11 cellular contexts compared by ENCODE assay signal in the genomic region with DNA sequence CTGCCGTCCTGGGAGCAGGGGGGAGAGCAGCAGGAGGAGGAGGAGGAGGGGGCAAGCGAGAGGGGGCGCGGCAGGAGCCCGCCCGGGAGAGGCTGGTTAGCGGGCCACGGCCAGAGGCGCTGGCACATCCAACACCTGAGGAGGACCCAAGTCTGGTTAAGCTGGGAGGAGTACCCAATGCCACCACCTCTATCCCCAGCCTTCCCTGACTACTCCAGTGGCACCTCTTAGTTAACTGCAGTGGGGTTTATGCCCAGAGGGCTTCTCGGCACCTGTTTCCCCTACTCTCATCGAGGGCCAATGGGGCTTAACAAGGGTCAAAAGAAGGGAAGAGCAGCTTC. TPM values are rescaled to one million over a fixed set of nuclear protein-coding genes. Genes with fewer than 3 reads are reported as not detected.
A peak's percentile ranks its signal among the peaks of the same experiment; 100 is the strongest.
DNase-seq lines count a peak whose midpoint lies in the region; ATAC-seq and TF ChIP-seq lines count a peak whose summit lies in the region.
"Had no signal": no experiment of that assay in that cellular context is flagged by ENCODE, and none has a peak within 500 bp of the region (broad histone marks: within the 10 kb centered on the region; RNA-seq: fewer than 3 reads in every experiment).

No MANE protein-coding gene starts in this region.

- H3K4me3 ChIP-seq in CD8-positive, alpha-beta T cell (ENCODE audit: low read depth, low read length), result peak overlapping the region; percentile 42
- H3K4me3 ChIP-seq in HUES6 (ENCODE audit: low read depth, low read length), result peak overlapping the region; percentile 65
- peak overlapping the region; percentile 56 for H3K4me3 ChIP-seq in neural cell (ENCODE audit: low read length)
- H3K4me3 ChIP-seq in PC-3 (ENCODE audit: low read length), result no peak overlapping the region
- H3K4me3 ChIP-seq: SJSA1 had no signal

- H2AFZ ChIP-seq in neural cell (ENCODE audit: low read depth, low read length) (no peak overlapping the region), PC-3 (ENCODE audit: low read length) (no peak overlapping the region)

- ATAC-seq in CD8-positive, alpha-beta T cell, result no peak
- no peak for ATAC-seq in PC-3
- no peak for ATAC-seq in left colon

- peaks cover 46% of the 10 kb centered on the region for H3K4me1 ChIP-seq in CD8-positive, alpha-beta T cell (ENCODE audit: insufficient read depth, low read length)
- H3K4me1 ChIP-seq in HUES6 (ENCODE audit: control insufficient read depth, insufficient read depth, low read length) (peaks cover 20% of the 10 kb centered on the region), PC-3 (ENCODE audit: insufficient read depth, low read length) (peaks cover 4% of the 10 kb centered on the region; the same call in 1 of the 2 replicates)

- TF ChIP-seq RAD21 in neural cell (conservative IDR thresholded peaks at IDR 0.05), result no peak

- H3K27ac Mint-ChIP-seq in CD8-positive, alpha-beta T cell, result peak overlapping the region; percentile 22
- H3K27ac Mint-ChIP-seq in dendritic cell treated with granulocyte-macrophage colony-stimulating factor and Interleukin-4, amounts not matched to agents 40 ng/mL and 50 ng/mL, for 4 days, result no peak overlapping the region

- H3K9ac ChIP-seq in HUES6 (ENCODE audit: low read length) (peak overlapping the region; percentile 27), neural cell (ENCODE audit: low read length) (no peak overlapping the region), PC-3 (ENCODE audit: low read length) (no peak overlapping the region)

- H3K79me2 ChIP-seq in neural cell (replicated peaks; ENCODE audit: insufficient read depth, low read length), result no peaks in the 10 kb centered on the region
- no peaks in the 10 kb centered on the region for H3K79me2 ChIP-seq in PC-3 (ENCODE audit: low read length)

- H3K4me3 Mint-ChIP-seq in CD8-positive, alpha-beta T cell, result peak overlapping the region; percentile 76
- H3K4me3 Mint-ChIP-seq in dendritic cell treated with granulocyte-macrophage colony-stimulating factor and Interleukin-4, amounts not matched to agents 40 ng/mL and 50 ng/mL, for 4 days, result peak overlapping the region; percentile 66

- CTCF ChIA-PET in CD8-positive, alpha-beta T cell (lab: Charles Lee), result interaction anchor here (1.1 to 10.6 kb wide), 5 partner anchors 12 to 52 kb away, joined by 3 to 355 read pairs (median 179); a partner anchor contains a TSS
- CTCF ChIA-PET in PC-3 (lab: Charles Lee), result no interaction called here

- POLR2A ChIA-PET in CD8-positive, alpha-beta T cell (lab: Charles Lee), result interaction anchor here (0.8 to 9.5 kb wide), 5 partner anchors 10 to 72 kb away, joined by 3 to 73 read pairs (median 5); no protein-coding TSS in a partner anchor
- POLR2A ChIA-PET in PC-3 (lab: Charles Lee; ENCODE audit: unreplicated experiment), result no interaction called here

- H3K27me3 Mint-ChIP-seq in CD8-positive, alpha-beta T cell (ENCODE audit: low read depth), result no peaks in the 10 kb centered on the region
- peaks cover 62% of the 10 kb centered on the region for H3K27me3 Mint-ChIP-seq in dendritic cell treated with granulocyte-macrophage colony-stimulating factor and Interleukin-4, amounts not matched to agents 40 ng/mL and 50 ng/mL, for 4 days

- no peaks in the 10 kb centered on the region for H3K9me3 ChIP-seq in CD8-positive, alpha-beta T cell (ENCODE audit: low read length)
- no peaks in the 10 kb centered on the region for H3K9me3 ChIP-seq in HUES6 (ENCODE audit: control insufficient read depth, insufficient read depth, low read depth, low read length)
- no peaks in the 10 kb centered on the region for H3K9me3 ChIP-seq in neural cell (ENCODE audit: low read length)
- no peaks in the 10 kb centered on the region for H3K9me3 ChIP-seq in PC-3 (ENCODE audit: low read length)
- H3K9me3 ChIP-seq: ascending aorta, SJSA1 had no signal

- H3K4me1 Mint-ChIP-seq in CD8-positive, alpha-beta T cell (ENCODE audit: low read depth), result peaks cover 40% of the 10 kb centered on the region
- H3K4me1 Mint-ChIP-seq in dendritic cell treated with granulocyte-macrophage colony-stimulating factor and Interleukin-4, amounts not matched to agents 40 ng/mL and 50 ng/mL, for 4 days (ENCODE audit: low read depth), result peaks cover 53% of the 10 kb centered on the region

- no peak overlapping the region for H3K27ac ChIP-seq in CD8-positive, alpha-beta T cell (ENCODE audit: low read depth, low read length)
- no peak overlapping the region for H3K27ac ChIP-seq in HUES6 (ENCODE audit: low read depth, low read length)
- no peak overlapping the region for H3K27ac ChIP-seq in neural cell (ENCODE audit: low read length)
- H3K27ac ChIP-seq in PC-3 (ENCODE audit: low read length), result no peak overlapping the region
- H3K27ac ChIP-seq: ascending aorta, SJSA1 had no signal

- no peak for TF ChIP-seq EP300 in neural cell (conservative IDR thresholded peaks at IDR 0.05; ENCODE audit: poor library complexity, severe bottlenecking)

- no peaks in the 10 kb centered on the region for H3K9me2 ChIP-seq in neural cell (ENCODE audit: insufficient read depth, low read length)
- no peaks in the 10 kb centered on the region for H3K9me2 ChIP-seq in PC-3 (replicated peaks; ENCODE audit: low read length)

- DNase-seq in CD8-positive, alpha-beta T cell, result no peak
- DNase-seq in PC-3 (no peak), left colon (no peak), inferior parietal cortex (ENCODE audit: extremely low spot score) (no peak)
- DNase-seq: DMS 273 treated with DMSO at 0.1 percent for 48 hours, head of caudate nucleus had no signal

- peaks cover 15% of the 10 kb centered on the region for H3K36me3 ChIP-seq in CD8-positive, alpha-beta T cell (ENCODE audit: insufficient read depth, low read length)
- H3K36me3 ChIP-seq in HUES6 (ENCODE audit: control insufficient read depth, insufficient read depth, low read length), result no peaks in the 10 kb centered on the region
- H3K36me3 ChIP-seq in neural cell (ENCODE audit: insufficient read depth, low read length), result no peaks in the 10 kb centered on the region
- no peaks in the 10 kb centered on the region for H3K36me3 ChIP-seq in PC-3 (ENCODE audit: low read depth, low read length)
- H3K36me3 ChIP-seq: ascending aorta, SJSA1 had no signal

- no peaks in the 10 kb centered on the region for H3K27me3 ChIP-seq in CD8-positive, alpha-beta T cell (ENCODE audit: insufficient read depth, low read length)
- H3K27me3 ChIP-seq in HUES6 (ENCODE audit: control insufficient read depth, insufficient read depth, low read length) (peaks cover 76% of the 10 kb centered on the region), neural cell (ENCODE audit: insufficient read depth, low read depth, low read length) (peaks cover 80% of the 10 kb centered on the region), PC-3 (ENCODE audit: low read length) (peaks cover 24% of the 10 kb centered on the region)

- no peaks in the 10 kb centered on the region for H3F3A ChIP-seq in neural cell (ENCODE audit: insufficient read depth, low read length, poor library complexity, severe bottlenecking)
- H3F3A ChIP-seq in PC-3 (ENCODE audit: low read length, unreplicated experiment), result no peaks in the 10 kb centered on the region

- BruUV-seq in PC-3 (replicated peaks; lab: Mats Ljungman, UMichigan), result no TSS peak

- peaks cover 22% of the 10 kb centered on the region for H3K36me3 Mint-ChIP-seq in CD8-positive, alpha-beta T cell
- H3K36me3 Mint-ChIP-seq in dendritic cell treated with granulocyte-macrophage colony-stimulating factor and Interleukin-4, amounts not matched to agents 40 ng/mL and 50 ng/mL, for 4 days (ENCODE audit: low read depth), result no peaks in the 10 kb centered on the region

- no peak for TF ChIP-seq CTCF in CD8-positive, alpha-beta T cell (IDR thresholded peaks at IDR 0.05)
- TF ChIP-seq CTCF in neural cell (IDR thresholded peaks at IDR 0.05; ENCODE audit: poor library complexity, severe bottlenecking), result no peak
- TF ChIP-seq CTCF in PC-3 (conservative IDR thresholded peaks at IDR 0.05; ENCODE audit: low read depth, low read length), result no peak

- H4K20me1 ChIP-seq in neural cell (ENCODE audit: insufficient read depth), result no peaks in the 10 kb centered on the region
- H4K20me1 ChIP-seq in PC-3 (ENCODE audit: low read length), result no peaks in the 10 kb centered on the region

- intact Hi-C loops in CD8-positive, alpha-beta T cell (cut with DNase I, micrococcal nuclease), result loop anchor here (1.0 to 5.0 kb wide), 2 partner anchors 16 to 273 kb away; no protein-coding TSS in a partner anchor
- intact Hi-C loops in dendritic cell treated with granulocyte-macrophage colony-stimulating factor and Interleukin-4, amounts not matched to agents 40 ng/mL and 50 ng/mL, for 4 days (cut with micrococcal nuclease), result no loop called here
- intact Hi-C loops in PC-3 (cut with micrococcal nuclease) (no loop called here), left colon (cut with DNase I, micrococcal nuclease) (no loop called here)

- no peaks in the 10 kb centered on the region for H3K9me3 Mint-ChIP-seq in CD8-positive, alpha-beta T cell
- no peaks in the 10 kb centered on the region for H3K9me3 Mint-ChIP-seq in dendritic cell treated with granulocyte-macrophage colony-stimulating factor and Interleukin-4, amounts not matched to agents 40 ng/mL and 50 ng/mL, for 4 days

- H3K4me2 ChIP-seq in neural cell (ENCODE audit: low read length), result no peak overlapping the region
- no peak overlapping the region for H3K4me2 ChIP-seq in PC-3 (ENCODE audit: low read length)

TF ChIP-seq in neural cell, 6 proteins besides CTCF, POLR2A, EP300 and RAD21 (continues in another document):
- TF ChIP-seq TAF1 (IDR thresholded peaks at IDR 0.05; ENCODE audit: low read depth) (no peak), SMC3 (conservative IDR thresholded peaks at IDR 0.05; ENCODE audit: poor library complexity) (no peak), EZH2 (IDR thresholded peaks at IDR 0.05; ENCODE audit: borderline replicate concordance, insufficient read depth, low read length, poor library complexity, severe bottlenecking) (no peak)

RNA-seq across cellular contexts. Expression of a gene that starts 5.6 kb away (rescaled TPM):
- total RNA-seq in CD8-positive, alpha-beta T cell, result not detected
- not detected in 2 replicates for polyA plus RNA-seq in neural cell
- not detected in 2 replicates for polyA minus RNA-seq in neural cell
- total RNA-seq in PC-3 (2014; rRNA removed) (1.1 and 1.7 TPM in 2 replicates), left colon (not detected)
- total RNA-seq: ascending aorta had no signal

RNA-seq across cellular contexts. Expression of a gene that starts 14.5 kb away (rescaled TPM):
- 10 to 100 TPM; 12.8 to 13.6 TPM for total RNA-seq in CD8-positive, alpha-beta T cell
- polyA plus RNA-seq in neural cell, result not detected in 2 replicates
- polyA minus RNA-seq in neural cell, result not detected in 2 replicates
- total RNA-seq in PC-3 (2014; rRNA removed), result not detected in 2 replicates
- 1 to 10 TPM; 3.4 to 7.6 TPM for total RNA-seq in left colon
- total RNA-seq: SJSA1 had no signal

RNA-seq across cellular contexts. Expression of a gene that starts 14.6 kb away (rescaled TPM):
- 1 to 10 TPM; 3.7 to 4.1 TPM for total RNA-seq in CD8-positive, alpha-beta T cell
- not detected in 2 replicates for polyA plus RNA-seq in neural cell
- polyA minus RNA-seq in neural cell, result not detected in 2 replicates
- 0.40 TPM in 1 of 2 replicates, not detected in the other for total RNA-seq in PC-3 (2014; rRNA removed)
- total RNA-seq in left colon, result 1 to 10 TPM; 1.3 to 1.4 TPM
- total RNA-seq: ascending aorta, SJSA1 had no signal

Comparison
In these comparisons a context has a peak if more than half of its experiments do, and no peak if none do; other contexts are left out.
1. intact Hi-C loops: an anchor here in CD8-positive, alpha-beta T cell (1.0 to 5.0 kb wide); none called in dendritic cell treated with granulocyte-macrophage colony-stimulating factor and Interleukin-4, amounts not matched to agents 40 ng/mL and 50 ng/mL, for 4 days, PC-3 and left colon.